ENCODE assay signal across 18 cellular contexts in genomic region chr10:36738738-36739431, GRCh38.
DNase-seq lines count a peak whose midpoint lies in the region; ATAC-seq, FAIRE-seq and TF ChIP-seq lines count a peak whose summit lies in the region.
"Had no signal": no experiment of that assay in that cellular context is flagged by ENCODE, and none has a peak within 500 bp of the region (broad histone marks: within the 10 kb centered on the region; RNA-seq: fewer than 3 reads in every experiment).

No MANE protein-coding gene starts in this region.

- H3K9ac ChIP-seq in H9 (ENCODE audit: extremely low read depth, insufficient read length, low read length) (no peak overlapping the region), neural progenitor cell (no peak overlapping the region)

- no peaks in the 10 kb centered on the region for H3K79me2 ChIP-seq in H9 (ENCODE audit: insufficient read depth, low read length)
- no peaks in the 10 kb centered on the region for H3K79me2 ChIP-seq in neural progenitor cell (ENCODE audit: low read depth)

- no peak overlapping the region for H2BK120ac ChIP-seq in H9 (ENCODE audit: low read depth, low read length, poor library complexity, severe bottlenecking)

- no peak overlapping the region for H2BK15ac ChIP-seq in H9 (ENCODE audit: low read depth, low read length)

- 52% methylated on average over 4 of the region's 4 CpGs for WGBS in A549 (ENCODE audit: missing lambda C conversion rate)
- WGBS in H9 (ENCODE audit: extremely low coverage, insufficient read length, low lambda C conversion rate): no CpG with 5 or more reads among the region's 4 CpGs

- intact Hi-C loops in left lung (cut with DNase I): no loop called here

- no peak overlapping the region for H4K8ac ChIP-seq in H9 (replicated peaks; ENCODE audit: insufficient read length, low read depth, low read length)

- H2BK12ac ChIP-seq in H9 (ENCODE audit: insufficient read length, low read depth, low read length): no peak overlapping the region

- no peak overlapping the region for H4K91ac ChIP-seq in H9 (ENCODE audit: insufficient read length, low read depth, low read length)

- H3K23ac ChIP-seq in H9 (ENCODE audit: insufficient read length, low read depth, low read length): no peak overlapping the region

- no peak for TF ChIP-seq CTCF in A549 (IDR thresholded peaks at IDR 0.05)
- TF ChIP-seq CTCF in HEK293 (tag by site-specific recombination; IDR thresholded peaks at IDR 0.05): no peak
- no peak for TF ChIP-seq CTCF in RWPE2 (IDR thresholded peaks at IDR 0.05; ENCODE audit: poor library complexity, severe bottlenecking)
- no peak for TF ChIP-seq CTCF in left lung (IDR thresholded peaks at IDR 0.05)
- TF ChIP-seq CTCF in H9 (conservative IDR thresholded peaks at IDR 0.05): no peak
- TF ChIP-seq CTCF in neural progenitor cell (IDR thresholded peaks at IDR 0.05): no peak

- H3K9me3 Mint-ChIP-seq in H9 (peaks cover under 1 to 3% of the 10 kb centered on the region in 2 experiments; a peak in 2 of 5 replicates), neural progenitor cell (peaks cover under 1% of the 10 kb centered on the region)

- no peaks in the 10 kb centered on the region for H3K27me3 Mint-ChIP-seq in H9 (ENCODE audit: low read depth)
- no peaks in the 10 kb centered on the region for H3K27me3 Mint-ChIP-seq in neural progenitor cell (ENCODE audit: insufficient read depth, low read depth)
- H3K27me3 Mint-ChIP-seq: IgD-negative memory B cell had no signal

- H3K27me3 ChIP-seq in RWPE2 (ENCODE audit: insufficient read depth, poor library complexity, severe bottlenecking) (no peaks in the 10 kb centered on the region), left lung (no peaks in the 10 kb centered on the region), H9 (ENCODE audit: insufficient read depth, low read length) (no peaks in the 10 kb centered on the region), neural progenitor cell (no peaks in the 10 kb centered on the region)

- no peak overlapping the region for H3K4ac ChIP-seq in H9 (ENCODE audit: low read depth, low read length)

- no peak overlapping the region for H3K56ac ChIP-seq in H9 (ENCODE audit: insufficient read length, low read depth, low read length)

- H3F3A ChIP-seq in neural progenitor cell (ENCODE audit: low read depth): no peaks in the 10 kb centered on the region

- H2AK5ac ChIP-seq in H9 (ENCODE audit: insufficient read length, low read length): no peak overlapping the region

- no peak for FAIRE-seq in A549 (lab: Jason Lieb, UNC)
- FAIRE-seq: A204.1, D721Med, GM12878, GM18507 had no signal

- H3K36me3 Mint-ChIP-seq in H9 (ENCODE audit: insufficient read depth in 1 of 3, low read depth in 3 of 3) (peaks cover 0 to 4% (median 0%) of the 10 kb centered on the region in 3 experiments; a peak in 1 of 7 replicates), neural progenitor cell (no peaks in the 10 kb centered on the region)
- H3K36me3 Mint-ChIP-seq: CD14-positive monocyte; CD8-positive, alpha-beta T cell; IgD-negative memory B cell had no signal

- no peak for TF ChIP-seq POLR2A in A549 (IDR thresholded peaks at IDR 0.05; ENCODE audit: low read length)

- H3K4me1 Mint-ChIP-seq in H9: no peaks in the 10 kb centered on the region
- H3K4me1 Mint-ChIP-seq in neural progenitor cell: no peaks in the 10 kb centered on the region
- H3K4me1 Mint-ChIP-seq: CD14-positive monocyte, GM23338 had no signal

- H3K9me3 ChIP-seq in A549 (no peaks in the 10 kb centered on the region; the same call in 2 of the 3 replicates), HEK293 (ENCODE audit: control insufficient read depth, insufficient read depth, low read depth, low read length) (no peaks in the 10 kb centered on the region), RWPE2 (ENCODE audit: severe bottlenecking) (no peaks in the 10 kb centered on the region), left lung (no peaks in the 10 kb centered on the region), H9 (ENCODE audit: control insufficient read depth, low read depth, low read length) (no peaks in the 10 kb centered on the region), neural progenitor cell (ENCODE audit: low read depth) (no peaks in the 10 kb centered on the region)

- no peak overlapping the region for H3K27ac Mint-ChIP-seq in H9
- H3K27ac Mint-ChIP-seq in neural progenitor cell: no peak overlapping the region
- H3K27ac Mint-ChIP-seq: CD14-positive monocyte; CD8-positive, alpha-beta T cell; GM23338; IgD-negative memory B cell had no signal

- POLR2A ChIA-PET in A549 (lab: Yijun Ruan, JAX): no interaction called here
- POLR2A ChIA-PET in HEK293 (lab: Yijun Ruan, JAX): no interaction called here

- no peak overlapping the region for H3K27ac ChIP-seq in A549
- no peak overlapping the region for H3K27ac ChIP-seq in HEK293 (ENCODE audit: extremely low read depth, low read depth, low read length)
- no peak overlapping the region for H3K27ac ChIP-seq in RWPE2 (ENCODE audit: poor library complexity, severe bottlenecking)
- no peak overlapping the region for H3K27ac ChIP-seq in left lung
- H3K27ac ChIP-seq in H9 (ENCODE audit: insufficient read length, low read depth, low read length): no peak overlapping the region
- no peak overlapping the region for H3K27ac ChIP-seq in neural progenitor cell
- H3K27ac ChIP-seq in caudate nucleus (ENCODE audit: low read depth, low read length): no peak overlapping the region

- ATAC-seq in A549: peak in 1 of 2 experiments; percentile 36; a peak in 2 of 6 replicates
- ATAC-seq in RWPE2 (ENCODE audit: low read depth): peak; percentile 72
- ATAC-seq in left lung: peak; percentile 78
- ATAC-seq: CD8-positive, alpha-beta T cell; GM12878; GM23338 had no signal

- no peak for TF ChIP-seq EP300 in A549 (IDR thresholded peaks at IDR 0.05)

- no peak for TF ChIP-seq RAD21 in A549 (conservative IDR thresholded peaks at IDR 0.05 in 1 of 2, IDR thresholded peaks at IDR 0.05 in 1 of 2)

- no peaks in the 10 kb centered on the region for H3K79me1 ChIP-seq in H9 (ENCODE audit: insufficient read depth, low read depth, low read length, poor library complexity, severe bottlenecking)

- DNase-seq in A549 (ENCODE audit: low read depth in 1 of 2, low spot score in 1 of 2) (peak in 1 of 2 experiments; percentile 9), RWPE2 (ENCODE audit: low spot score) (no peak), left lung (no peak), H9 (no peak), neural progenitor cell (ENCODE audit: low spot score) (no peak), caudate nucleus (lab: John Stamatoyannopoulos, UW) (no peak)
- DNase-seq: CD8-positive, alpha-beta T cell; COR-L47; DMS153; H7 had no signal

- no peak overlapping the region for H2AFZ ChIP-seq in H9 (ENCODE audit: low read length)
- H2AFZ ChIP-seq in neural progenitor cell (replicated peaks): no peak overlapping the region
- H2AFZ ChIP-seq: GM23338 had no signal

- no peak overlapping the region for H3K4me3 Mint-ChIP-seq in H9
- no peak overlapping the region for H3K4me3 Mint-ChIP-seq in neural progenitor cell
- H3K4me3 Mint-ChIP-seq: CD14-positive monocyte; CD8-positive, alpha-beta T cell; GM23338; IgD-negative memory B cell had no signal

- H4K20me1 ChIP-seq in H9 (ENCODE audit: control insufficient read depth, insufficient read depth, insufficient read length) (no peaks in the 10 kb centered on the region), neural progenitor cell (ENCODE audit: low read depth) (no peaks in the 10 kb centered on the region)

- H3K18ac ChIP-seq in H9 (ENCODE audit: insufficient read length, low read depth, low read length): no peak overlapping the region

- H3K4me2 ChIP-seq in A549 (no peak overlapping the region), H9 (ENCODE audit: insufficient read depth, insufficient read length, low read length) (no peak overlapping the region), neural progenitor cell (no peak overlapping the region)
- H3K4me2 ChIP-seq: GM23338 had no signal

- H2BK20ac ChIP-seq in H9 (ENCODE audit: low read depth, low read length, poor library complexity, severe bottlenecking): no peak overlapping the region

- CTCF ChIA-PET in A549 (lab: Yijun Ruan, JAX): interaction anchor here (0.6 to 1.4 kb wide), 5 partner anchors 11 to 1104 kb away, joined by 3 to 5 read pairs (median 3); no protein-coding TSS in a partner anchor
- CTCF ChIA-PET in HEK293 (lab: Yijun Ruan, JAX): interaction anchor here (0.8 kb wide), 2 partner anchors 88 to 389 kb away, joined by 3 to 4 read pairs; no protein-coding TSS in a partner anchor

- no peak overlapping the region for H4K5ac ChIP-seq in H9 (ENCODE audit: insufficient read length, low read depth, low read length)

- no peak overlapping the region for H3K14ac ChIP-seq in H9 (ENCODE audit: insufficient read depth, low read length)

- no peaks in the 10 kb centered on the region for H3K23me2 ChIP-seq in H9 (ENCODE audit: insufficient read length, low read depth, low read length, poor library complexity, severe bottlenecking)

- H3K36me3 ChIP-seq in HEK293 (ENCODE audit: control insufficient read depth in 2 of 2, insufficient read depth in 1 of 2, low read length in 2 of 2) (no peaks in the 10 kb centered on the region), RWPE2 (ENCODE audit: low read depth) (no peaks in the 10 kb centered on the region), left lung (no peaks in the 10 kb centered on the region), neural progenitor cell (no peaks in the 10 kb centered on the region)

- no peak overlapping the region for H3T11ph ChIP-seq in H9 (ENCODE audit: low read length)

- no peak overlapping the region for H2BK5ac ChIP-seq in H9 (ENCODE audit: insufficient read length, low read length)

- H3K4me1 ChIP-seq in A549 (0 out of 3 replicates have a peak, but pooled peaks cover 5% of the 10 kb centered on the region), HEK293 (ENCODE audit: control insufficient read depth, insufficient read depth, low read length) (no peaks in the 10 kb centered on the region), RWPE2 (ENCODE audit: insufficient read depth, poor library complexity, severe bottlenecking) (no peaks in the 10 kb centered on the region), left lung (no peaks in the 10 kb centered on the region), H9 (ENCODE audit: insufficient read depth, low read length) (no peaks in the 10 kb centered on the region), neural progenitor cell (no peaks in the 10 kb centered on the region)

- H3K4me3 ChIP-seq in A549 (no peak overlapping the region), HEK293 (ENCODE audit: low read depth, low read length) (no peak overlapping the region), RWPE2 (ENCODE audit: severe bottlenecking) (no peak overlapping the region), left lung (no peak overlapping the region), neural progenitor cell (no peak overlapping the region)
- H3K4me3 ChIP-seq: GM12878, GM23338 had no signal

TF ChIP-seq in A549, 52 proteins besides CTCF, POLR2A, EP300 and RAD21:
- TF ChIP-seq NPAS2 (CRISPR knock-in tag; IDR thresholded peaks at IDR 0.05; ENCODE audit: borderline replicate concordance): no peak
- TF ChIP-seq FOSL2 (IDR thresholded peaks at IDR 0.05): no peak
- peak; percentile 31; the same call in 1 of the 2 replicates for TF ChIP-seq FOSL2 (CRISPR knock-in tag; IDR thresholded peaks at IDR 0.05)
TF ChIP-seq in A549: peak in this region for 1.
